2 cellular contexts compared by ENCODE assay signal in the genomic region with DNA sequence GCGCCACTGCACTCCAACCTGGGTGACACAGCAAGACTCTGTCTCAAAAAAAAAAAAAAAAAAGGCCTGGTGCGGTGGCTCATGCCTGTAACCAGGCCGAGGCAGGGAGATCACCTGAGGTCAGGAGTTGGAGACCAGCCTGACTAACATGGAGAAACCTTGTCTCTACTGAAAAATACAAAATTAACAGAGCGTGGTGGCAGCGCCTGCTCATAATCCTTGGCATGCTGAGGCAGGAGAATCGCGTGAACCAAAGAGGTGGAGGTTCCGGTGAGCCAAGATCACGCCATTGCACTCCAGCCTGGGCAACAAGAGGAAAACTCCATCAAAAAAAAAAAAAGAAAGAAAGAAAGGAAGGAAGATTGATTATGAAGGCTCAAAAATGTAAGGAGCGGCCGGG. TPM values are rescaled to one million over a fixed set of nuclear protein-coding genes. Genes with fewer than 3 reads are reported as not detected.
"Had no signal": no experiment of that assay in that cellular context is flagged by ENCODE, and none has a peak within 500 bp of the region (broad histone marks: within the 10 kb centered on the region; RNA-seq: fewer than 3 reads in every experiment).

No MANE protein-coding gene starts in this region.

RNA-seq across cellular contexts. Expression of gene CBY3, which starts 41.5 kb away (rescaled TPM):
- total RNA-seq: HT-29 had no signal
- polyA plus RNA-seq: IMR-90 had no signal
